11 cellular contexts compared by ENCODE assay signal in the genomic region with DNA sequence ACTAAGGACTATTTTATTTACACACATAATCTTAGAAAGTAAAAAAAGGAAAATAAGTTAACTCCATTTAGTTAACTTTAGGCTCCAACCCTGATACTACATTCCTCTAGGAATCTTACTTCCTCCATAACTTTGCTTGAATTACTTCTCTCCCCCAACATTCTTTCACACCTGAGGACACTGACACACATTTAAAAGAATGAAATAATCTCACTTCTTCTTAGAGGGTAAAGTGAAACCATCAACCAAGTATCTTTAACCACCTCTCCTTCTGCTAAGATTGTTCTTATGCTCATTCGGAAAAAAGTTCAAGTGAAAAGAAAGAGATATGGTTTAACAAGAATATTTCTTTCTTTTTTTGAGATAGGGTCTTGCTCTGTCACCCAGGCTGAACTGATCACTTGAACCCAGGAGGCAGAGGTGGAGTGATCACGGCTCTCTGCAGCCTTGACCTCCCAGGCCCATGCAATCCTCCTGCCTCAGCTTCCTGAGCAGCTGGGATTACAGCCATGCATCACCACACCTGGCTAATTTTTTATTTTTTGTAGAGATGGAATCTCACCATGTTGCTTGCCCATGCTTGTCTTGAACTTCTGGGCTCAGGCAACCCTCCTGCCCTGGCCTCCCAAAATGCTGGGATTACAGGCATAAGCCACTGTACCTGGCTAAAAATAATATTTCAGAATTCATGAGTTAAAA. TPM values are rescaled to one million over a fixed set of nuclear protein-coding genes. Genes with fewer than 3 reads are reported as not detected.
DNase-seq lines count a peak whose midpoint lies in the region; ATAC-seq and TF ChIP-seq lines count a peak whose summit lies in the region.
"Had no signal": no experiment of that assay in that cellular context is flagged by ENCODE, and none has a peak within 500 bp of the region (broad histone marks: within the 10 kb centered on the region; RNA-seq: fewer than 3 reads in every experiment).

No MANE protein-coding gene starts in this region.

- H2AK5ac ChIP-seq in mesenchymal stem cell (ENCODE audit: low read length, severe bottlenecking): no peak overlapping the region

- H4K91ac ChIP-seq in mesenchymal stem cell (ENCODE audit: low read length): no peak overlapping the region

- DNase-seq in mesenchymal stem cell (no peak), lower leg skin (ENCODE audit: low spot score in 2 of 2) (no peak), HAP-1 (ENCODE audit: low spot score in 2 of 2) (no peak), NK-92 (lab: John Stamatoyannopoulos, UW; ENCODE audit: unreplicated experiment) (no peak), GF-D8 (lab: John Stamatoyannopoulos, UW) (no peak)
- DNase-seq: activated CD4-positive, alpha-beta T cell treated with anti-CD3 and anti-CD28 coated beads, Interleukin-2, amount 50 U/mL, for 1 hour; activated naive CD8-positive, alpha-beta T cell treated with anti-CD3 and anti-CD28 coated beads, Interleukin-2, amount 10 ng/mL, durations not matched to agents 7 days and 5 days; naive thymus-derived CD4-positive, alpha-beta T cell had no signal

- H2BK12ac ChIP-seq in mesenchymal stem cell (ENCODE audit: low read length in 2 of 2): no peak overlapping the region

- no peak overlapping the region for H3K23ac ChIP-seq in mesenchymal stem cell (ENCODE audit: low read length in 2 of 2)

- H2BK120ac ChIP-seq in mesenchymal stem cell (ENCODE audit: low read depth, low read length): no peak overlapping the region

- H3K14ac ChIP-seq in mesenchymal stem cell (ENCODE audit: low read length in 2 of 2): no peak overlapping the region

- in situ Hi-C loops in HAP-1 (cut with MboI; ENCODE audit: low sequenced_read_pairs): no loop called here

- no peak overlapping the region for H3K18ac ChIP-seq in mesenchymal stem cell (ENCODE audit: low read depth in 1 of 2, low read length in 2 of 2)

- H3K27me3 ChIP-seq in mesenchymal stem cell (ENCODE audit: control insufficient read depth in 1 of 2, insufficient read depth in 1 of 2, low read length in 2 of 2) (no peaks in the 10 kb centered on the region), HAP-1 (ENCODE audit: low read depth) (no peaks in the 10 kb centered on the region)

- no peak overlapping the region for H3K27ac ChIP-seq in mesenchymal stem cell (ENCODE audit: low read length, poor library complexity, severe bottlenecking)

- no peaks in the 10 kb centered on the region for H3K9me3 ChIP-seq in mesenchymal stem cell (ENCODE audit: control insufficient read depth, low read length)
- no peaks in the 10 kb centered on the region for H3K9me3 ChIP-seq in HAP-1

- TF ChIP-seq CTCF in lower leg skin (IDR thresholded peaks at IDR 0.05): no peak

- no peak overlapping the region for H2AFZ ChIP-seq in mesenchymal stem cell (ENCODE audit: low read depth, low read length)

- H3K4me3 ChIP-seq in mesenchymal stem cell (ENCODE audit: insufficient read depth in 1 of 2, low read depth in 1 of 2, low read length in 2 of 2) (no peak overlapping the region), lower leg skin (ENCODE audit: low read depth, poor library complexity, severe bottlenecking) (no peak overlapping the region), HAP-1 (no peak overlapping the region)

- no peak overlapping the region for H3K4me2 ChIP-seq in mesenchymal stem cell (ENCODE audit: low read length, poor library complexity, severe bottlenecking)

- intact Hi-C loops in lower leg skin (cut with DNase I; ENCODE audit: low total_unique reads): loop anchor here (10.0 kb wide), 1 partner anchor 1563 kb away; no protein-coding TSS in a partner anchor

- H4K8ac ChIP-seq in mesenchymal stem cell (ENCODE audit: low read length): peak overlapping the region; percentile 62

- H3K4me1 ChIP-seq in mesenchymal stem cell (ENCODE audit: control insufficient read depth, insufficient read depth, low read depth, low read length) (peaks cover 5% of the 10 kb centered on the region), HAP-1 (peaks cover 6% of the 10 kb centered on the region)

- WGBS in mesenchymal stem cell: 94% methylated on average over 2 of the region's 2 CpGs
- 68 to 76% methylated on average over 2 of the region's 2 CpGs for WGBS in lower leg skin, 2 donors

- no peak for TF ChIP-seq POLR2A in lower leg skin (IDR thresholded peaks at IDR 0.05)

- no peak overlapping the region for H2BK5ac ChIP-seq in mesenchymal stem cell (ENCODE audit: low read depth, low read length, poor library complexity, severe bottlenecking)

- ATAC-seq in GM18907 (IDR thresholded peaks at IDR 0.05; ENCODE audit: unreplicated experiment) (peak; percentile 81), GM21825 (IDR thresholded peaks at IDR 0.05; ENCODE audit: unreplicated experiment) (peak; percentile 78), HG03342 (IDR thresholded peaks at IDR 0.05; ENCODE audit: unreplicated experiment) (peak; percentile 90)
- ATAC-seq: naive thymus-derived CD4-positive, alpha-beta T cell had no signal

- peaks cover 17% of the 10 kb centered on the region for H3K79me1 ChIP-seq in mesenchymal stem cell (replicated peaks; ENCODE audit: low read length, poor library complexity, severe bottlenecking)

- no peak overlapping the region for H2BK15ac ChIP-seq in mesenchymal stem cell (ENCODE audit: low read depth, poor library complexity, severe bottlenecking)

- no peak overlapping the region for H3K4ac ChIP-seq in mesenchymal stem cell (ENCODE audit: low read depth in 1 of 2, low read length in 2 of 2)

- H3K36me3 ChIP-seq in mesenchymal stem cell (ENCODE audit: control insufficient read depth in 1 of 2, insufficient read depth in 2 of 2, low read depth in 1 of 2, low read length in 2 of 2) (peaks cover 22 to 52% of the 10 kb centered on the region in 2 experiments), HAP-1 (replicated peaks) (peaks cover 24% of the 10 kb centered on the region)

- H3K9ac ChIP-seq in mesenchymal stem cell (ENCODE audit: low read length): no peak overlapping the region

RNA-seq across cellular contexts. Expression of gene SLC25A4, which starts 28.5 kb away (rescaled TPM):
- polyA plus RNA-seq in mesenchymal stem cell (2013, experiment 1 of 2): 4.7 TPM
- polyA plus RNA-seq in mesenchymal stem cell (2013, experiment 2 of 2): 5.0 TPM
- 10 to 100 TPM; 10.1 to 25.6 (median 17.9) TPM for total RNA-seq in lower leg skin

RNA-seq across cellular contexts. Expression of gene CFAP97, which starts 32.3 kb away (rescaled TPM):
- polyA plus RNA-seq in mesenchymal stem cell (2013, experiment 1 of 2): 32.2 TPM
- polyA plus RNA-seq in mesenchymal stem cell (2013, experiment 2 of 2): 30.9 TPM
- total RNA-seq in lower leg skin: 10 to 100 TPM; 20.0 to 28.3 (median 26.0) TPM

RNA-seq across cellular contexts. Expression of gene SNX25, which starts 37.9 kb away (rescaled TPM):
- polyA plus RNA-seq in mesenchymal stem cell (2013, experiment 1 of 2): 12.1 TPM
- polyA plus RNA-seq in mesenchymal stem cell (2013, experiment 2 of 2): 13.1 TPM
- total RNA-seq in lower leg skin: 10 to 100 TPM; 13.4 to 18.3 (median 15.6) TPM
